Comparison of ENCODE assay signal across 12 cellular contexts in genomic region chr6:111727798-111728197, GRCh38.
DNase-seq lines count a peak whose midpoint lies in the region; ATAC-seq and TF ChIP-seq lines count a peak whose summit lies in the region.
"Had no signal": no experiment of that assay in that cellular context is flagged by ENCODE, and none has a peak within 500 bp of the region (broad histone marks: within the 10 kb centered on the region; RNA-seq: fewer than 3 reads in every experiment).

No MANE protein-coding gene starts in this region.

- DNase-seq in A172 (ENCODE audit: low spot score): peak; percentile 11
- DNase-seq in Daoy (ENCODE audit: low read depth): peak; percentile 48
- DNase-seq in RPMI8226: peak; percentile 17
- no peak for DNase-seq in glutamatergic neuron
- no peak for DNase-seq in GM03348 (ENCODE audit: low spot score)
- DNase-seq in spleen: no peak
- DNase-seq in DMS153 treated with DMSO at 0.1 percent for 48 hours (lab: John Stamatoyannopoulos, UW; ENCODE audit: unreplicated experiment): no peak
- DNase-seq: activated CD4-positive, alpha-beta T cell treated with anti-CD3 and anti-CD28 coated beads for 1 hour; NCI-H2107; stimulated activated naive CD8-positive, alpha-beta T cell treated with anti-CD3 and anti-CD28 coated beads, Interleukin-15, amount 100 ng/mL, for 72 hours had no signal

- intact Hi-C loops in spleen (cut with DNase I; ENCODE audit: low total_unique reads): loop anchor here (10.0 kb wide), 1 partner anchor 147 kb away; the partner anchor contains the start of gene FYN

- H3K9me3 ChIP-seq in spleen: peaks cover 0 to 9% (median 7%) of the 10 kb centered on the region in 8 donors
- H3K9me3 ChIP-seq: neutrophil had no signal

- peaks cover 7% of the 10 kb centered on the region for H3K36me3 Mint-ChIP-seq in glutamatergic neuron (ENCODE audit: unreplicated experiment)

- TF ChIP-seq POLR2A in spleen (IDR thresholded peaks at IDR 0.05): no peak

- H3K4me1 ChIP-seq in spleen: peaks cover 24 to 100% (median 65%) of the 10 kb centered on the region in 6 donors

- peaks cover 20% of the 10 kb centered on the region for H3K9me3 Mint-ChIP-seq in glutamatergic neuron (ENCODE audit: unreplicated experiment)

- ATAC-seq in HG03280 (IDR thresholded peaks at IDR 0.05; ENCODE audit: unreplicated experiment): no peak
- ATAC-seq: stimulated activated naive CD8-positive, alpha-beta T cell treated with anti-CD3 and anti-CD28 coated beads, Interleukin-15, amount 100 ng/mL, for 72 hours had no signal

- peaks cover 0 to 22% (median 0%) of the 10 kb centered on the region in 6 donors for H3K36me3 ChIP-seq in spleen
- H3K36me3 ChIP-seq: neutrophil had no signal

- H3K4me3 ChIP-seq in spleen: no peak overlapping the region

- H3K27me3 Mint-ChIP-seq in glutamatergic neuron (ENCODE audit: unreplicated experiment): peaks cover 6% of the 10 kb centered on the region
- H3K27me3 Mint-ChIP-seq: stimulated activated naive CD8-positive, alpha-beta T cell treated with anti-CD3 and anti-CD28 coated beads, Interleukin-15, amount 100 ng/mL, for 72 hours had no signal

- H3K4me3 Mint-ChIP-seq in glutamatergic neuron (ENCODE audit: unreplicated experiment): no peak overlapping the region
- H3K4me3 Mint-ChIP-seq: stimulated activated naive CD8-positive, alpha-beta T cell treated with anti-CD3 and anti-CD28 coated beads, Interleukin-15, amount 100 ng/mL, for 72 hours had no signal

- WGBS in spleen, 5 donors: 89 to 95% (median 93%) methylated on average over 3 of the region's 3 CpGs

- H3K27me3 ChIP-seq in spleen (replicated peaks in 1 of 7): no peaks in the 10 kb centered on the region
- H3K27me3 ChIP-seq: neutrophil had no signal

- TF ChIP-seq CTCF in glutamatergic neuron (IDR thresholded peaks at IDR 0.05; ENCODE audit: partially characterized antibody, unreplicated experiment) (peak; percentile 69), spleen (IDR thresholded peaks at IDR 0.05 in 8 of 11, conservative IDR thresholded peaks at IDR 0.05 in 3 of 11) (peak in 4 of 11 experiments; percentile 4 to 35 (median 15))

- H3K27ac ChIP-seq in spleen: peak overlapping the region in 1 of 8 donors; percentile 1
- H3K27ac ChIP-seq: neutrophil had no signal

- no peak overlapping the region for H3K27ac Mint-ChIP-seq in glutamatergic neuron (ENCODE audit: unreplicated experiment)
- H3K27ac Mint-ChIP-seq: stimulated activated naive CD8-positive, alpha-beta T cell treated with anti-CD3 and anti-CD28 coated beads, Interleukin-15, amount 100 ng/mL, for 72 hours had no signal

- H3K4me1 Mint-ChIP-seq in glutamatergic neuron (ENCODE audit: low read depth, unreplicated experiment): peaks cover 24% of the 10 kb centered on the region

Comparison
In these comparisons a context has a peak if more than half of its experiments do, and no peak if none do; other contexts are left out.
1. DNase-seq: peak in A172 (single experiment), Daoy (single experiment) and RPMI8226 (single experiment); none in glutamatergic neuron (single experiment), GM03348 (single experiment), spleen (single experiment) and DMS153 treated with DMSO at 0.1 percent for 48 hours (single experiment).